ENCODE assay signal across 1 cellular context in the genomic region with DNA sequence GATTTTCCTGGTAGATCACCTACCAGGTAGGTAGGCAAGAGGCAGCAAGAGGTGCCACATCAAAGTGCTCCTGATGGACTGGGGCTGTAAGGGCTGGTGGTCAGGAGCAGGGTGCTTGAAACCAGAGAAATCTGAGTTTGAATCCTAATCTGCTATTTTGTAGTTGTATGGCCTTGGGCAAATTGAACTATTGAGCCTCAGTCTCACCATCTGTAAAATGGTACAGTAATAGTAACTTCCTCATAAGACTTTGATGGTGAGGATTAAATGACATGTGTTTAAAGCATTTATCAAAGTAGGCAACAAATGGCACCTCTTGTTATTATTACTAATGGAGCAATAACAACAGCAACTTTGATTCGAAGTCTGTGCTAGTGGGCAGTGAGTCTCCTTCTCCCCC.
TF ChIP-seq lines count a peak whose summit lies in the region.

No MANE protein-coding gene starts in this region.

TF ChIP-seq in WTC11, 78 proteins besides CTCF, POLR2A, EP300 and RAD21 (continued from another document):
- TF ChIP-seq, protein P1, sequence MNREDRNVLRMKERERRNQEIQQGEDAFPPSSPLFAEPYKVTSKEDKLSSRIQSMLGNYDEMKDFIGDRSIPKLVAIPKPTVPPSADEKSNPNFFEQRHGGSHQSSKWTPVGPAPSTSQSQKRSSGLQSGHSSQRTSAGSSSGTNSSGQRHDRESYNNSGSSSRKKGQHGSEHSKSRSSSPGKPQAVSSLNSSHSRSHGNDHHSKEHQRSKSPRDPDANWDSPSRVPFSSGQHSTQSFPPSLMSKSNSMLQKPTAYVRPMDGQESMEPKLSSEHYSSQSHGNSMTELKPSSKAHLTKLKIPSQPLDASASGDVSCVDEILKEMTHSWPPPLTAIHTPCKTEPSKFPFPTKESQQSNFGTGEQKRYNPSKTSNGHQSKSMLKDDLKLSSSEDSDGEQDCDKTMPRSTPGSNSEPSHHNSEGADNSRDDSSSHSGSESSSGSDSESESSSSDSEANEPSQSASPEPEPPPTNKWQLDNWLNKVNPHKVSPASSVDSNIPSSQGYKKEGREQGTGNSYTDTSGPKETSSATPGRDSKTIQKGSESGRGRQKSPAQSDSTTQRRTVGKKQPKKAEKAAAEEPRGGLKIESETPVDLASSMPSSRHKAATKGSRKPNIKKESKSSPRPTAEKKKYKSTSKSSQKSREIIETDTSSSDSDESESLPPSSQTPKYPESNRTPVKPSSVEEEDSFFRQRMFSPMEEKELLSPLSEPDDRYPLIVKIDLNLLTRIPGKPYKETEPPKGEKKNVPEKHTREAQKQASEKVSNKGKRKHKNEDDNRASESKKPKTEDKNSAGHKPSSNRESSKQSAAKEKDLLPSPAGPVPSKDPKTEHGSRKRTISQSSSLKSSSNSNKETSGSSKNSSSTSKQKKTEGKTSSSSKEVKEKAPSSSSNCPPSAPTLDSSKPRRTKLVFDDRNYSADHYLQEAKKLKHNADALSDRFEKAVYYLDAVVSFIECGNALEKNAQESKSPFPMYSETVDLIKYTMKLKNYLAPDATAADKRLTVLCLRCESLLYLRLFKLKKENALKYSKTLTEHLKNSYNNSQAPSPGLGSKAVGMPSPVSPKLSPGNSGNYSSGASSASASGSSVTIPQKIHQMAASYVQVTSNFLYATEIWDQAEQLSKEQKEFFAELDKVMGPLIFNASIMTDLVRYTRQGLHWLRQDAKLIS (CRISPR knock-in tag; IDR thresholded peaks at IDR 0.05; ENCODE audit: borderline replicate concordance) = no peak
- no peak for TF ChIP-seq FOXP1 (CRISPR knock-in tag; IDR thresholded peaks at IDR 0.05; ENCODE audit: borderline replicate concordance)
- TF ChIP-seq NFE2L1 (CRISPR knock-in tag; IDR thresholded peaks at IDR 0.05) = no peak
- no peak for TF ChIP-seq TCF7 (CRISPR knock-in tag; IDR thresholded peaks at IDR 0.05; ENCODE audit: low read depth)
- TF ChIP-seq, protein P2, sequence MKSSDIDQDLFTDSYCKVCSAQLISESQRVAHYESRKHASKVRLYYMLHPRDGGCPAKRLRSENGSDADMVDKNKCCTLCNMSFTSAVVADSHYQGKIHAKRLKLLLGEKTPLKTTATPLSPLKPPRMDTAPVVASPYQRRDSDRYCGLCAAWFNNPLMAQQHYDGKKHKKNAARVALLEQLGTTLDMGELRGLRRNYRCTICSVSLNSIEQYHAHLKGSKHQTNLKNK (CRISPR knock-in tag; IDR thresholded peaks at IDR 0.05) = no peak
- TF ChIP-seq, protein P3, sequence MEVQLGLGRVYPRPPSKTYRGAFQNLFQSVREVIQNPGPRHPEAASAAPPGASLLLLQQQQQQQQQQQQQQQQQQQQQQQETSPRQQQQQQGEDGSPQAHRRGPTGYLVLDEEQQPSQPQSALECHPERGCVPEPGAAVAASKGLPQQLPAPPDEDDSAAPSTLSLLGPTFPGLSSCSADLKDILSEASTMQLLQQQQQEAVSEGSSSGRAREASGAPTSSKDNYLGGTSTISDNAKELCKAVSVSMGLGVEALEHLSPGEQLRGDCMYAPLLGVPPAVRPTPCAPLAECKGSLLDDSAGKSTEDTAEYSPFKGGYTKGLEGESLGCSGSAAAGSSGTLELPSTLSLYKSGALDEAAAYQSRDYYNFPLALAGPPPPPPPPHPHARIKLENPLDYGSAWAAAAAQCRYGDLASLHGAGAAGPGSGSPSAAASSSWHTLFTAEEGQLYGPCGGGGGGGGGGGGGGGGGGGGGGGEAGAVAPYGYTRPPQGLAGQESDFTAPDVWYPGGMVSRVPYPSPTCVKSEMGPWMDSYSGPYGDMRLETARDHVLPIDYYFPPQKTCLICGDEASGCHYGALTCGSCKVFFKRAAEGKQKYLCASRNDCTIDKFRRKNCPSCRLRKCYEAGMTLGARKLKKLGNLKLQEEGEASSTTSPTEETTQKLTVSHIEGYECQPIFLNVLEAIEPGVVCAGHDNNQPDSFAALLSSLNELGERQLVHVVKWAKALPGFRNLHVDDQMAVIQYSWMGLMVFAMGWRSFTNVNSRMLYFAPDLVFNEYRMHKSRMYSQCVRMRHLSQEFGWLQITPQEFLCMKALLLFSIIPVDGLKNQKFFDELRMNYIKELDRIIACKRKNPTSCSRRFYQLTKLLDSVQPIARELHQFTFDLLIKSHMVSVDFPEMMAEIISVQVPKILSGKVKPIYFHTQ (CRISPR knock-in tag; IDR thresholded peaks at IDR 0.05) = no peak
- no peak for TF ChIP-seq MXD4 (CRISPR knock-in tag; IDR thresholded peaks at IDR 0.05; ENCODE audit: borderline replicate concordance)
- TF ChIP-seq, protein P4, sequence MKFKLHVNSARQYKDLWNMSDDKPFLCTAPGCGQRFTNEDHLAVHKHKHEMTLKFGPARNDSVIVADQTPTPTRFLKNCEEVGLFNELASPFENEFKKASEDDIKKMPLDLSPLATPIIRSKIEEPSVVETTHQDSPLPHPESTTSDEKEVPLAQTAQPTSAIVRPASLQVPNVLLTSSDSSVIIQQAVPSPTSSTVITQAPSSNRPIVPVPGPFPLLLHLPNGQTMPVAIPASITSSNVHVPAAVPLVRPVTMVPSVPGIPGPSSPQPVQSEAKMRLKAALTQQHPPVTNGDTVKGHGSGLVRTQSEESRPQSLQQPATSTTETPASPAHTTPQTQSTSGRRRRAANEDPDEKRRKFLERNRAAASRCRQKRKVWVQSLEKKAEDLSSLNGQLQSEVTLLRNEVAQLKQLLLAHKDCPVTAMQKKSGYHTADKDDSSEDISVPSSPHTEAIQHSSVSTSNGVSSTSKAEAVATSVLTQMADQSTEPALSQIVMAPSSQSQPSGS (CRISPR knock-in tag; IDR thresholded peaks at IDR 0.05; ENCODE audit: borderline replicate concordance, low read depth) = no peak
- TF ChIP-seq, protein P5, sequence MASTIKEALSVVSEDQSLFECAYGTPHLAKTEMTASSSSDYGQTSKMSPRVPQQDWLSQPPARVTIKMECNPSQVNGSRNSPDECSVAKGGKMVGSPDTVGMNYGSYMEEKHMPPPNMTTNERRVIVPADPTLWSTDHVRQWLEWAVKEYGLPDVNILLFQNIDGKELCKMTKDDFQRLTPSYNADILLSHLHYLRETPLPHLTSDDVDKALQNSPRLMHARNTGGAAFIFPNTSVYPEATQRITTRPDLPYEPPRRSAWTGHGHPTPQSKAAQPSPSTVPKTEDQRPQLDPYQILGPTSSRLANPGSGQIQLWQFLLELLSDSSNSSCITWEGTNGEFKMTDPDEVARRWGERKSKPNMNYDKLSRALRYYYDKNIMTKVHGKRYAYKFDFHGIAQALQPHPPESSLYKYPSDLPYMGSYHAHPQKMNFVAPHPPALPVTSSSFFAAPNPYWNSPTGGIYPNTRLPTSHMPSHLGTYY (CRISPR knock-in tag; IDR thresholded peaks at IDR 0.05) = no peak
- TF ChIP-seq, protein P6, sequence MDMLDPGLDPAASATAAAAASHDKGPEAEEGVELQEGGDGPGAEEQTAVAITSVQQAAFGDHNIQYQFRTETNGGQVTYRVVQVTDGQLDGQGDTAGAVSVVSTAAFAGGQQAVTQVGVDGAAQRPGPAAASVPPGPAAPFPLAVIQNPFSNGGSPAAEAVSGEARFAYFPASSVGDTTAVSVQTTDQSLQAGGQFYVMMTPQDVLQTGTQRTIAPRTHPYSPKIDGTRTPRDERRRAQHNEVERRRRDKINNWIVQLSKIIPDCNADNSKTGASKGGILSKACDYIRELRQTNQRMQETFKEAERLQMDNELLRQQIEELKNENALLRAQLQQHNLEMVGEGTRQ (CRISPR knock-in tag; IDR thresholded peaks at IDR 0.05) = no peak
- no peak for TF ChIP-seq RELA (CRISPR knock-in tag; IDR thresholded peaks at IDR 0.05; ENCODE audit: borderline replicate concordance)
- TF ChIP-seq ZNF121 (CRISPR knock-in tag; IDR thresholded peaks at IDR 0.05) = no peak
- TF ChIP-seq SOX15 (CRISPR knock-in tag; IDR thresholded peaks at IDR 0.05) = no peak
- no peak for TF ChIP-seq NFYB (CRISPR knock-in tag; conservative IDR thresholded peaks at IDR 0.05; ENCODE audit: low read depth)
- TF ChIP-seq, protein P7, sequence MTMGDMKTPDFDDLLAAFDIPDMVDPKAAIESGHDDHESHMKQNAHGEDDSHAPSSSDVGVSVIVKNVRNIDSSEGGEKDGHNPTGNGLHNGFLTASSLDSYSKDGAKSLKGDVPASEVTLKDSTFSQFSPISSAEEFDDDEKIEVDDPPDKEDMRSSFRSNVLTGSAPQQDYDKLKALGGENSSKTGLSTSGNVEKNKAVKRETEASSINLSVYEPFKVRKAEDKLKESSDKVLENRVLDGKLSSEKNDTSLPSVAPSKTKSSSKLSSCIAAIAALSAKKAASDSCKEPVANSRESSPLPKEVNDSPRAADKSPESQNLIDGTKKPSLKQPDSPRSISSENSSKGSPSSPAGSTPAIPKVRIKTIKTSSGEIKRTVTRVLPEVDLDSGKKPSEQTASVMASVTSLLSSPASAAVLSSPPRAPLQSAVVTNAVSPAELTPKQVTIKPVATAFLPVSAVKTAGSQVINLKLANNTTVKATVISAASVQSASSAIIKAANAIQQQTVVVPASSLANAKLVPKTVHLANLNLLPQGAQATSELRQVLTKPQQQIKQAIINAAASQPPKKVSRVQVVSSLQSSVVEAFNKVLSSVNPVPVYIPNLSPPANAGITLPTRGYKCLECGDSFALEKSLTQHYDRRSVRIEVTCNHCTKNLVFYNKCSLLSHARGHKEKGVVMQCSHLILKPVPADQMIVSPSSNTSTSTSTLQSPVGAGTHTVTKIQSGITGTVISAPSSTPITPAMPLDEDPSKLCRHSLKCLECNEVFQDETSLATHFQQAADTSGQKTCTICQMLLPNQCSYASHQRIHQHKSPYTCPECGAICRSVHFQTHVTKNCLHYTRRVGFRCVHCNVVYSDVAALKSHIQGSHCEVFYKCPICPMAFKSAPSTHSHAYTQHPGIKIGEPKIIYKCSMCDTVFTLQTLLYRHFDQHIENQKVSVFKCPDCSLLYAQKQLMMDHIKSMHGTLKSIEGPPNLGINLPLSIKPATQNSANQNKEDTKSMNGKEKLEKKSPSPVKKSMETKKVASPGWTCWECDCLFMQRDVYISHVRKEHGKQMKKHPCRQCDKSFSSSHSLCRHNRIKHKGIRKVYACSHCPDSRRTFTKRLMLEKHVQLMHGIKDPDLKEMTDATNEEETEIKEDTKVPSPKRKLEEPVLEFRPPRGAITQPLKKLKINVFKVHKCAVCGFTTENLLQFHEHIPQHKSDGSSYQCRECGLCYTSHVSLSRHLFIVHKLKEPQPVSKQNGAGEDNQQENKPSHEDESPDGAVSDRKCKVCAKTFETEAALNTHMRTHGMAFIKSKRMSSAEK (CRISPR knock-in tag; IDR thresholded peaks at IDR 0.05; ENCODE audit: borderline replicate concordance) = no peak
- TF ChIP-seq, protein P8, sequence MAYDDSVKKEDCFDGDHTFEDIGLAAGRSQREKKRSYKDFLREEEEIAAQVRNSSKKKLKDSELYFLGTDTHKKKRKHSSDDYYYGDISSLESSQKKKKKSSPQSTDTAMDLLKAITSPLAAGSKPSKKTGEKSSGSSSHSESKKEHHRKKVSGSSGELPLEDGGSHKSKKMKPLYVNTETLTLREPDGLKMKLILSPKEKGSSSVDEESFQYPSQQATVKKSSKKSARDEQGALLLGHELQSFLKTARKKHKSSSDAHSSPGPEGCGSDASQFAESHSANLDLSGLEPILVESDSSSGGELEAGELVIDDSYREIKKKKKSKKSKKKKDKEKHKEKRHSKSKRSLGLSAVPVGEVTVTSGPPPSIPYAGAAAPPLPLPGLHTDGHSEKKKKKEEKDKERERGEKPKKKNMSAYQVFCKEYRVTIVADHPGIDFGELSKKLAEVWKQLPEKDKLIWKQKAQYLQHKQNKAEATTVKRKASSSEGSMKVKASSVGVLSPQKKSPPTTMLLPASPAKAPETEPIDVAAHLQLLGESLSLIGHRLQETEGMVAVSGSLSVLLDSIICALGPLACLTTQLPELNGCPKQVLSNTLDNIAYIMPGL (CRISPR knock-in tag; IDR thresholded peaks at IDR 0.05) = no peak
